1 cellular context compared by ENCODE assay signal in the genomic region with DNA sequence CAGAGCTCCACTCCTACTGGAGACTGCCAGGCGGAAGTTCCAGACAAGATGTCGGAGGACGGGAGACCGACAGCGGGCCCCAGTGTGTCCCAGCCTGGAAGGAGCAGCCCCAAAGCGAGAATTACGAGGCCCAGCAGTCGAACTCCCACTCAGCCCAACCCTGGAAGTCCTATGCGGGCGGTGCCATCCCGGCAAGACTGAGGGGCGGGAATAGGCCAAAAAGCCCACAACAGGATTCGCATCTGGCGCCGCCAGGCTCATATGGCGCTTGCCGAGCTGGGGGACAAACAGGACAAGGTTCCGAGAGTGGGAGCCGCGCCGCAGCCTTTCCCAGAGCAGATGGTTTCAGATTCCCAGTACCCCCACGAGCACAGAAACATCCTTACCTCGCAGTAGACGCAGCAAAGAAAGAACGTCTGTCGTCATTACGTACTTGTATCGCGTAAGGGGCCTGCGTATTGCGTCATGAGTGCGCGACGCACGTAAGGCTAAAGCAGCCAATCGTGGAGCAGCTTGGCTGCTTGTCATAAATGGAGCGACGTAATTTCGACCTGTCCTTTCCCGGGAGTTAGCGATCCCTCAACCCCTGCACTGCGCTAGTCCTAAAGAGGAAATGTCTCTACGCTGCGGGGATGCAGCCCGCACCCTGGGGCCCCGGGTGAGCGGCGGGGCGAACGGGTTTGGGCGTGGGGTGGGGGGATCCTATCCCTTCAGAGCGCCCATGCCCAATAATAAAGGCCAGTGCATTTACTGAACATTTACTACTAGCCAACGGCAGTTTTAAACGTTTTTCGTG.
TF ChIP-seq lines count a peak whose summit lies in the region.

A gene (plus strand): TSS at position 552 of the 796 bp plus-strand sequence. CDS start 62 bp downstream, at position 614.
A gene (minus strand): TSS at position 418 of the 796 bp plus-strand sequence. CDS start 483 bp downstream, outside the sequence.

TF ChIP-seq in A549, 52 proteins besides CTCF, POLR2A, EP300 and RAD21 (continued from another document):
- TF ChIP-seq, protein P1, sequence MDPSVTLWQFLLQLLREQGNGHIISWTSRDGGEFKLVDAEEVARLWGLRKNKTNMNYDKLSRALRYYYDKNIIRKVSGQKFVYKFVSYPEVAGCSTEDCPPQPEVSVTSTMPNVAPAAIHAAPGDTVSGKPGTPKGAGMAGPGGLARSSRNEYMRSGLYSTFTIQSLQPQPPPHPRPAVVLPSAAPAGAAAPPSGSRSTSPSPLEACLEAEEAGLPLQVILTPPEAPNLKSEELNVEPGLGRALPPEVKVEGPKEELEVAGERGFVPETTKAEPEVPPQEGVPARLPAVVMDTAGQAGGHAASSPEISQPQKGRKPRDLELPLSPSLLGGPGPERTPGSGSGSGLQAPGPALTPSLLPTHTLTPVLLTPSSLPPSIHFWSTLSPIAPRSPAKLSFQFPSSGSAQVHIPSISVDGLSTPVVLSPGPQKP (IDR thresholded peaks at IDR 0.05; ENCODE audit: low read depth, low read length) = no peak
- TF ChIP-seq RFX5 (IDR thresholded peaks at IDR 0.05) (peak; percentile 56; the same call in 1 of the 2 replicates), RCOR1 (IDR thresholded peaks at IDR 0.05; ENCODE audit: low read depth, low read length) (no peak), TP53 (CRISPR knock-in tag; IDR thresholded peaks at IDR 0.05) (no peak), MAZ (IDR thresholded peaks at IDR 0.05; ENCODE audit: borderline replicate concordance, low read depth, low read length) (peak; percentile 81; the same call in 1 of the 2 replicates), ZC3H11A (IDR thresholded peaks at IDR 0.05) (no peak)
